In the genomic region with DNA sequence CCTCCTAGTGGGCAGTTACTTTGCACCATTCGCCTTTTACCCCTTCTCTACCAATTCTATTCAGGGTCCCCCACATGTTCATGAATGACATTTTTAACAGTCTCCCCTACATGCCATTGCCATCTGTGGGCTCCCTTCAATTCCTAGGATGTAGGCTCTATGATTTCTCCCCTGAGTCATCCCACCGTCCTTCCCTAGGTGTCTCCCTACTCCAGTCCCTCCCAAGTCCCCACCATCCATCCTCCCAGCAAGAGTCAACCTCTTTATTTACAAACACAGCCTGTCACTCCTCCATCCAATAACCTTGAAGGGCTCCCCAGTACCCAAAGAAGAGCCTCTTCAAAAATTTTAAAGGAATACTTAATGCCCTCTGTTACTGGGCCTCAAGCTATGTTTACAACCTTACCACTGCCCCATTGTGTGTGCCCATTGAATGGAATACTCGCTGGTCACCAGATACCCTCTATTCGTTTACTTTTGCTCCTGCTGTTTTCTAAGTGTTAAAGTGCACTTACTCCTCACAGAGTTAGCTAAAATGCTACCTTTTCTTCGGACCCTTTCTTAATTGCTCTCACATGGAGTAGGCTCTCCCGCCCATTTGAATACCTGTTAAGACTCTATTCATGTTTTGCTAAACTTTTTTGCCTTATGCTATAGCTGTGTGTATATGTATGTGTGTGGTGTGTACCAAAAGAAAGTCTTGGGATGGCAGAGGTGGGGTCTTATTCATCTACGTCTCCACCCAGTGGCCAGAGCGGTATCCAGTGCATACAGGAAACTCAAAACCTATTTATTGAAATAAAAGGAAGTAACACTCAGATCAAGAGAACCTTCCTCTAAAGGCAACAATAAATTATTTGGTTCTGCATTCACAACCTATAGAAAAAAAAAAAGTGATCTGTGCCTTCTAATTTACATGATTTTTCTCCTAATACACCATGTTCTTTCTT, we compare ENCODE assay signal across 12 cellular contexts.
DNase-seq lines count a peak whose midpoint lies in the region; ATAC-seq and TF ChIP-seq lines count a peak whose summit lies in the region.
"Had no signal": no experiment of that assay in that cellular context is flagged by ENCODE, and none has a peak within 500 bp of the region (broad histone marks: within the 10 kb centered on the region; RNA-seq: fewer than 3 reads in every experiment).

No MANE protein-coding gene starts in this region.

- TF ChIP-seq CTCF in astrocyte of the cerebellum (IDR thresholded peaks at IDR 0.05; ENCODE audit: low read depth, low read length, missing control alignments): peak; percentile 6
- TF ChIP-seq CTCF in progenitor cell of endocrine pancreas (IDR thresholded peaks at IDR 0.05; ENCODE audit: unreplicated experiment): peak; percentile 24

- H3K27me3 Mint-ChIP-seq in progenitor cell of endocrine pancreas: peaks cover 16% of the 10 kb centered on the region
- H3K27me3 Mint-ChIP-seq: activated naive CD8-positive, alpha-beta T cell treated with anti-CD3 and anti-CD28 coated beads, Interleukin-2, amount 10 ng/mL, durations not matched to agents 7 days and 5 days had no signal

- H3K4me1 Mint-ChIP-seq in progenitor cell of endocrine pancreas (ENCODE audit: low read depth): peaks cover 11% of the 10 kb centered on the region
- H3K4me1 Mint-ChIP-seq: activated naive CD8-positive, alpha-beta T cell treated with anti-CD3 and anti-CD28 coated beads, Interleukin-2, amount 10 ng/mL, durations not matched to agents 7 days and 5 days; immature natural killer cell had no signal

- peak; percentile 64 for DNase-seq in DMS53 (lab: John Stamatoyannopoulos, UW)
- no peak for DNase-seq in DMS53 treated with DMSO at 0.1 percent for 48 hours (lab: John Stamatoyannopoulos, UW; ENCODE audit: unreplicated experiment)
- peak; percentile 27 for DNase-seq in NCI-H1694 (lab: John Stamatoyannopoulos, UW)
- DNase-seq in astrocyte of the cerebellum (ENCODE audit: low read depth): no peak
- no peak for DNase-seq in progenitor cell of endocrine pancreas (ENCODE audit: low spot score, unreplicated experiment)
- DNase-seq in hepatic stellate cell (ENCODE audit: low spot score): no peak
- DNase-seq in epidermal melanocyte (ENCODE audit: insufficient read length, low spot score): no peak
- DNase-seq: activated naive CD8-positive, alpha-beta T cell treated with anti-CD3 and anti-CD28 coated beads, Interleukin-2, amount 10 ng/mL, durations not matched to agents 7 days and 5 days; immature natural killer cell had no signal

- H3K27ac Mint-ChIP-seq in progenitor cell of endocrine pancreas: no peak overlapping the region
- H3K27ac Mint-ChIP-seq: activated naive CD8-positive, alpha-beta T cell treated with anti-CD3 and anti-CD28 coated beads, Interleukin-2, amount 10 ng/mL, durations not matched to agents 7 days and 5 days; immature natural killer cell had no signal

- H3K9me3 Mint-ChIP-seq in progenitor cell of endocrine pancreas (ENCODE audit: low read depth): peaks cover 5% of the 10 kb centered on the region

- in situ Hi-C loops in astrocyte of the cerebellum (cut with HindIII; ENCODE audit: low sequenced_read_pairs): no loop called here

- ATAC-seq in HG02571 (IDR thresholded peaks at IDR 0.05; ENCODE audit: unreplicated experiment): no peak

- no peaks in the 10 kb centered on the region for H3K36me3 Mint-ChIP-seq in progenitor cell of endocrine pancreas (ENCODE audit: insufficient read depth)
- H3K36me3 Mint-ChIP-seq: activated naive CD8-positive, alpha-beta T cell treated with anti-CD3 and anti-CD28 coated beads, Interleukin-2, amount 10 ng/mL, durations not matched to agents 7 days and 5 days; immature natural killer cell had no signal

- H3K4me3 ChIP-seq in astrocyte of the cerebellum (ENCODE audit: low read depth, low read length): no peak overlapping the region
- H3K4me3 ChIP-seq: A549, SJSA1 had no signal

- no peak overlapping the region for H3K4me3 Mint-ChIP-seq in progenitor cell of endocrine pancreas (ENCODE audit: low read depth)
- H3K4me3 Mint-ChIP-seq: activated naive CD8-positive, alpha-beta T cell treated with anti-CD3 and anti-CD28 coated beads, Interleukin-2, amount 10 ng/mL, durations not matched to agents 7 days and 5 days; immature natural killer cell had no signal

Comparison
In these comparisons a context has a peak if more than half of its experiments do, and no peak if none do; other contexts are left out.
1. DNase-seq: peak in DMS53 (single experiment) and NCI-H1694 (single experiment); none in DMS53 treated with DMSO at 0.1 percent for 48 hours (single experiment), astrocyte of the cerebellum (single experiment), progenitor cell of endocrine pancreas (single experiment), hepatic stellate cell (single experiment) and epidermal melanocyte (single experiment).